In genomic region chr3:47601310-47601709, GRCh38 we compare ENCODE assay signal across 1 cellular context.
TF ChIP-seq lines count a peak whose summit lies in the region.

No MANE protein-coding gene starts in this region.

TF ChIP-seq in H1, 55 proteins besides CTCF, POLR2A, EP300 and RAD21:
- TF ChIP-seq CREB1 (IDR thresholded peaks at IDR 0.05) = no peak
- no peak for TF ChIP-seq RXRA (IDR thresholded peaks at IDR 0.05; ENCODE audit: insufficient read depth, low read depth, low read length)
- no peak for TF ChIP-seq EZH2 (IDR thresholded peaks at IDR 0.05; ENCODE audit: low read depth, low read length, severe bottlenecking)
- TF ChIP-seq RBBP5 (IDR thresholded peaks at IDR 0.05; ENCODE audit: borderline replicate concordance, low read depth, low read length) = no peak
- TF ChIP-seq NANOG (IDR thresholded peaks at IDR 0.05; ENCODE audit: insufficient read depth, low read depth, low read length, poor library complexity, severe bottlenecking) = no peak
- TF ChIP-seq GTF2F1 (IDR thresholded peaks at IDR 0.05; ENCODE audit: borderline replicate concordance, low read depth, low read length) = no peak
- no peak for TF ChIP-seq YY1 (IDR thresholded peaks at IDR 0.05; ENCODE audit: low read depth, low read length)
- TF ChIP-seq CTBP2 (IDR thresholded peaks at IDR 0.05; ENCODE audit: borderline replicate concordance, insufficient read depth, insufficient read length, low read length) = no peak
- no peak for TF ChIP-seq CEBPB (IDR thresholded peaks at IDR 0.05; ENCODE audit: low read depth, low read length)
- TF ChIP-seq CHD1 (IDR thresholded peaks at IDR 0.05; ENCODE audit: low read depth, low read length) = no peak
- TF ChIP-seq CBX5 (IDR thresholded peaks at IDR 0.05; ENCODE audit: low read depth, low read length) = no peak
